In genomic region chr22:25680949-25681348, GRCh38 we compare ENCODE assay signal across 1 cellular context.
TF ChIP-seq lines count a peak whose summit lies in the region.

No MANE protein-coding gene starts in this region.

TF ChIP-seq in HepG2, 621 proteins besides CTCF, POLR2A, EP300 and RAD21 (continued from another document):
- TF ChIP-seq, protein P1, sequence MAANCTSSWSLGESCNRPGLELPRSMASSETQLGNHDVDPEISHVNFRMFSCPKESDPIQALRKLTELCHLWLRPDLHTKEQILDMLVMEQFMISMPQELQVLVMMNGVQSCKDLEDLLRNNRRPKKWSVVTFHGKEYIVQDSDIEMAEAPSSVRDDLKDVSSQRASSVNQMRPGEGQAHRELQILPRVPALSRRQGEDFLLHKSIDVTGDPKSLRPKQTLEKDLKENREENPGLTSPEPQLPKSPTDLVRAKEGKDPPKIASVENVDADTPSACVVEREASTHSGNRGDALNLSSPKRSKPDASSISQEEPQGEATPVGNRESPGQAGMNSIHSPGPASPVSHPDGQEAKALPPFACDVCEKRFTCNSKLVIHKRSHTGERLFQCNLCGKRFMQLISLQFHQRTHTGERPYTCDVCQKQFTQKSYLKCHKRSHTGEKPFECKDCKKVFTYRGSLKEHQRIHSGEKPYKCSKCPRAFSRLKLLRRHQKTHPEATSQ (CRISPR knock-in tag; IDR thresholded peaks at IDR 0.05; ENCODE audit: borderline replicate concordance) = no peak
